2 cellular contexts compared by ENCODE assay signal in the genomic region with DNA sequence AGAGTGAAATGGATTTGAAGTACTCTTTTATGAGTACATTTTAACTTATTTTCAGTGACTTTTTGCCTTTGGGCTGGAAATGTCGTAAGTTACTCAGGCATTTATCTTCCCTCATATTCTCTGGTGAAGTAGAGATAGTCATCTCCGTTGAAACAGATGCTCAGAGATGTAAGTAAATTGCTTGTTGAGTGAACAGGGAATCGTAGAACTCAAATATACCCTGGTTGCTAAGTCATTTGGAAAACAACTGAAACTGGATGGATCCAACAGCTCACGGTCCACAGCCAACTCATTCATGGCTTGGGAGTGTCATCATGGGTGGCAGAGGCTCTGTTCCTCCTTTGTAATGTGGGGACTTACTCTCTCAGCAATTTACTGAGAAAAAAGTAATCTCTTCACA.
TF ChIP-seq lines count a peak whose summit lies in the region.

No MANE protein-coding gene starts in this region.

TF ChIP-seq in liver, 16 proteins besides CTCF, POLR2A, EP300 and RAD21:
- TF ChIP-seq TAF1 (conservative IDR thresholded peaks at IDR 0.05) (no peak), HNF4A (conservative IDR thresholded peaks at IDR 0.05) (no peak), GABPA (IDR thresholded peaks at IDR 0.05 in 1 of 2, conservative IDR thresholded peaks at IDR 0.05 in 1 of 2) (no peak), YY1 (IDR thresholded peaks at IDR 0.05) (no peak), FOXA1 (IDR thresholded peaks at IDR 0.05) (no peak), HNF4G (IDR thresholded peaks at IDR 0.05) (no peak), JUND (IDR thresholded peaks at IDR 0.05) (no peak), RXRA (IDR thresholded peaks at IDR 0.05) (no peak), SP1 (IDR thresholded peaks at IDR 0.05) (no peak), NR2F2 (IDR thresholded peaks at IDR 0.05) (no peak), FOXA2 (IDR thresholded peaks at IDR 0.05) (no peak), EGR1 (IDR thresholded peaks at IDR 0.05; ENCODE audit: low read depth in 2 of 2) (no peak)
- TF ChIP-seq, protein P1, sequence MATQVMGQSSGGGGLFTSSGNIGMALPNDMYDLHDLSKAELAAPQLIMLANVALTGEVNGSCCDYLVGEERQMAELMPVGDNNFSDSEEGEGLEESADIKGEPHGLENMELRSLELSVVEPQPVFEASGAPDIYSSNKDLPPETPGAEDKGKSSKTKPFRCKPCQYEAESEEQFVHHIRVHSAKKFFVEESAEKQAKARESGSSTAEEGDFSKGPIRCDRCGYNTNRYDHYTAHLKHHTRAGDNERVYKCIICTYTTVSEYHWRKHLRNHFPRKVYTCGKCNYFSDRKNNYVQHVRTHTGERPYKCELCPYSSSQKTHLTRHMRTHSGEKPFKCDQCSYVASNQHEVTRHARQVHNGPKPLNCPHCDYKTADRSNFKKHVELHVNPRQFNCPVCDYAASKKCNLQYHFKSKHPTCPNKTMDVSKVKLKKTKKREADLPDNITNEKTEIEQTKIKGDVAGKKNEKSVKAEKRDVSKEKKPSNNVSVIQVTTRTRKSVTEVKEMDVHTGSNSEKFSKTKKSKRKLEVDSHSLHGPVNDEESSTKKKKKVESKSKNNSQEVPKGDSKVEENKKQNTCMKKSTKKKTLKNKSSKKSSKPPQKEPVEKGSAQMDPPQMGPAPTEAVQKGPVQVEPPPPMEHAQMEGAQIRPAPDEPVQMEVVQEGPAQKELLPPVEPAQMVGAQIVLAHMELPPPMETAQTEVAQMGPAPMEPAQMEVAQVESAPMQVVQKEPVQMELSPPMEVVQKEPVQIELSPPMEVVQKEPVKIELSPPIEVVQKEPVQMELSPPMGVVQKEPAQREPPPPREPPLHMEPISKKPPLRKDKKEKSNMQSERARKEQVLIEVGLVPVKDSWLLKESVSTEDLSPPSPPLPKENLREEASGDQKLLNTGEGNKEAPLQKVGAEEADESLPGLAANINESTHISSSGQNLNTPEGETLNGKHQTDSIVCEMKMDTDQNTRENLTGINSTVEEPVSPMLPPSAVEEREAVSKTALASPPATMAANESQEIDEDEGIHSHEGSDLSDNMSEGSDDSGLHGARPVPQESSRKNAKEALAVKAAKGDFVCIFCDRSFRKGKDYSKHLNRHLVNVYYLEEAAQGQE (IDR thresholded peaks at IDR 0.05): no peak
- TF ChIP-seq, protein P2, sequence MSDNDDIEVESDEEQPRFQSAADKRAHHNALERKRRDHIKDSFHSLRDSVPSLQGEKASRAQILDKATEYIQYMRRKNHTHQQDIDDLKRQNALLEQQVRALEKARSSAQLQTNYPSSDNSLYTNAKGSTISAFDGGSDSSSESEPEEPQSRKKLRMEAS (IDR thresholded peaks at IDR 0.05): no peak
- TF ChIP-seq, protein P3, sequence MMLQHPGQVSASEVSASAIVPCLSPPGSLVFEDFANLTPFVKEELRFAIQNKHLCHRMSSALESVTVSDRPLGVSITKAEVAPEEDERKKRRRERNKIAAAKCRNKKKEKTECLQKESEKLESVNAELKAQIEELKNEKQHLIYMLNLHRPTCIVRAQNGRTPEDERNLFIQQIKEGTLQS (IDR thresholded peaks at IDR 0.05): no peak
- TF ChIP-seq, protein P4, sequence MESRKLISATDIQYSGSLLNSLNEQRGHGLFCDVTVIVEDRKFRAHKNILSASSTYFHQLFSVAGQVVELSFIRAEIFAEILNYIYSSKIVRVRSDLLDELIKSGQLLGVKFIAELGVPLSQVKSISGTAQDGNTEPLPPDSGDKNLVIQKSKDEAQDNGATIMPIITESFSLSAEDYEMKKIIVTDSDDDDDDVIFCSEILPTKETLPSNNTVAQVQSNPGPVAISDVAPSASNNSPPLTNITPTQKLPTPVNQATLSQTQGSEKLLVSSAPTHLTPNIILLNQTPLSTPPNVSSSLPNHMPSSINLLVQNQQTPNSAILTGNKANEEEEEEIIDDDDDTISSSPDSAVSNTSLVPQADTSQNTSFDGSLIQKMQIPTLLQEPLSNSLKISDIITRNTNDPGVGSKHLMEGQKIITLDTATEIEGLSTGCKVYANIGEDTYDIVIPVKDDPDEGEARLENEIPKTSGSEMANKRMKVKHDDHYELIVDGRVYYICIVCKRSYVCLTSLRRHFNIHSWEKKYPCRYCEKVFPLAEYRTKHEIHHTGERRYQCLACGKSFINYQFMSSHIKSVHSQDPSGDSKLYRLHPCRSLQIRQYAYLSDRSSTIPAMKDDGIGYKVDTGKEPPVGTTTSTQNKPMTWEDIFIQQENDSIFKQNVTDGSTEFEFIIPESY (IDR thresholded peaks at IDR 0.05): no peak

TF ChIP-seq in HepG2, 621 proteins besides CTCF, POLR2A, EP300 and RAD21:
- TF ChIP-seq, protein P5, sequence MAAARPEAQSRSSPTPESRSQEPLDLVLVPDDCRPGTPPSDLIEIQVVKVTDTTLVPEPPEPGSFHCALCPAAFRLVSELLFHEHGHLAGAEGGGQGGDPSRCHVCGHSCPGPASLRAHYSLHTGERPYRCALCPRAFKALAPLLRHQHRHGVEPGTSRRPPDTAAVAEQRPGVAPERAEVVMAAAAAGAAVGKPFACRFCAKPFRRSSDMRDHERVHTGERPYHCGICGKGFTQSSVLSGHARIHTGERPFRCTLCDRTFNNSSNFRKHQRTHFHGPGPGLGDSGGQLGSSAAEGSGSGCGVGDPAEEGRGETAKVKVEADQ (CRISPR knock-in tag; IDR thresholded peaks at IDR 0.05; ENCODE audit: borderline replicate concordance): no peak
- TF ChIP-seq, protein P6, sequence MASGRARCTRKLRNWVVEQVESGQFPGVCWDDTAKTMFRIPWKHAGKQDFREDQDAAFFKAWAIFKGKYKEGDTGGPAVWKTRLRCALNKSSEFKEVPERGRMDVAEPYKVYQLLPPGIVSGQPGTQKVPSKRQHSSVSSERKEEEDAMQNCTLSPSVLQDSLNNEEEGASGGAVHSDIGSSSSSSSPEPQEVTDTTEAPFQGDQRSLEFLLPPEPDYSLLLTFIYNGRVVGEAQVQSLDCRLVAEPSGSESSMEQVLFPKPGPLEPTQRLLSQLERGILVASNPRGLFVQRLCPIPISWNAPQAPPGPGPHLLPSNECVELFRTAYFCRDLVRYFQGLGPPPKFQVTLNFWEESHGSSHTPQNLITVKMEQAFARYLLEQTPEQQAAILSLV (CRISPR knock-in tag; IDR thresholded peaks at IDR 0.05; ENCODE audit: borderline replicate concordance): no peak
- TF ChIP-seq ZNF7 (CRISPR knock-in tag; IDR thresholded peaks at IDR 0.05): no peak
- TF ChIP-seq ZSCAN31 (CRISPR knock-in tag; IDR thresholded peaks at IDR 0.05; ENCODE audit: low read depth): no peak
- TF ChIP-seq, protein P7, sequence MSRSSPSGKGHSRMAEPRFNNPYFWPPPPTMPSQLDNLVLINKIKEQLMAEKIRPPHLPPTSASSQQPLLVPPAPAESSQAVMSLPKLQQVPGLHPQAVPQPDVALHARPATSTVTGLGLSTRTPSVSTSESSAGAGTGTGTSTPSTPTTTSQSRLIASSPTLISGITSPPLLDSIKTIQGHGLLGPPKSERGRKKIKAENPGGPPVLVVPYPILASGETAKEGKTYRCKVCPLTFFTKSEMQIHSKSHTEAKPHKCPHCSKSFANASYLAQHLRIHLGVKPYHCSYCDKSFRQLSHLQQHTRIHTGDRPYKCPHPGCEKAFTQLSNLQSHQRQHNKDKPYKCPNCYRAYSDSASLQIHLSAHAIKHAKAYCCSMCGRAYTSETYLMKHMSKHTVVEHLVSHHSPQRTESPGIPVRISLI (CRISPR knock-in tag; IDR thresholded peaks at IDR 0.05; ENCODE audit: borderline replicate concordance): no peak
- no peak for TF ChIP-seq MEIS1 (CRISPR knock-in tag; IDR thresholded peaks at IDR 0.05; ENCODE audit: borderline replicate concordance)
- TF ChIP-seq, protein P8, sequence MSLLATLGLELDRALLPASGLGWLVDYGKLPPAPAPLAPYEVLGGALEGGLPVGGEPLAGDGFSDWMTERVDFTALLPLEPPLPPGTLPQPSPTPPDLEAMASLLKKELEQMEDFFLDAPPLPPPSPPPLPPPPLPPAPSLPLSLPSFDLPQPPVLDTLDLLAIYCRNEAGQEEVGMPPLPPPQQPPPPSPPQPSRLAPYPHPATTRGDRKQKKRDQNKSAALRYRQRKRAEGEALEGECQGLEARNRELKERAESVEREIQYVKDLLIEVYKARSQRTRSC (CRISPR knock-in tag; IDR thresholded peaks at IDR 0.05; ENCODE audit: low read depth): no peak
- no peak for TF ChIP-seq ZNF607 (CRISPR knock-in tag; IDR thresholded peaks at IDR 0.05; ENCODE audit: borderline replicate concordance)
- no peak for TF ChIP-seq ZNF557 (CRISPR knock-in tag; IDR thresholded peaks at IDR 0.05)
- no peak for TF ChIP-seq ZNF850 (CRISPR knock-in tag; conservative IDR thresholded peaks at IDR 0.05)
- TF ChIP-seq ZSCAN21 (CRISPR knock-in tag; IDR thresholded peaks at IDR 0.05; ENCODE audit: borderline replicate concordance): no peak
